In the genomic region with DNA sequence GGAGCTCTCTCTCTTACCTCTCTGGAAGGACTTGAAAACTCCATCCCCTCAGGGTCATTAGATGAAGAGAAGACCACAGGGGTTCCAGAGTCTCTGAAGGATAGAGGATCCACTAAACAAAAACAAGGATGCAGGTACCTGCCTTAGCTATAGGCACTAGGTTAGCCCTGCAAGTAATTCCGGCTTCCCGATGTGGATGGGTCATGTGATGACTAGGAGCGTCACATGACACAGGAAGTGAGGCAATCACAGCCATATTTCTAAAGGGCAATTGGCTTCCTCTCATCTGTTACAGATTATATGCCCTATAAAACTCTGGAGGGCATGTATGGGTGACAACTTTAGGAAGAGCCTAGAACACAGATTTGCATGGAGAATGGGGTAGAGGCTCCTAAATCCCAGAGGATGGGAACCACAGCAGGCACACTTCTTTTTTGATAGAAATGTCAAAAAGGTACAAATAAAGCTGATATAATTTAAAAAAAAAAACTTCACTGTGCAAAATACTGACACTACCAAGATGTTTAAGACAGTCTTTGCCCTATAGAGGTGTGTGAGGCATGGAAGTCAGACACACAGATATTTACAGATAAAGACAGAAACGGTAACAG, we compare ENCODE assay signal across 1 cellular context.
A peak's percentile ranks its signal among the peaks of the same experiment; 100 is the strongest.
TF ChIP-seq lines count a peak whose summit lies in the region.

No MANE protein-coding gene starts in this region.

TF ChIP-seq in GM12878, 131 proteins besides CTCF, POLR2A, EP300 and RAD21 (continued from another document):
- TF ChIP-seq, protein P1, sequence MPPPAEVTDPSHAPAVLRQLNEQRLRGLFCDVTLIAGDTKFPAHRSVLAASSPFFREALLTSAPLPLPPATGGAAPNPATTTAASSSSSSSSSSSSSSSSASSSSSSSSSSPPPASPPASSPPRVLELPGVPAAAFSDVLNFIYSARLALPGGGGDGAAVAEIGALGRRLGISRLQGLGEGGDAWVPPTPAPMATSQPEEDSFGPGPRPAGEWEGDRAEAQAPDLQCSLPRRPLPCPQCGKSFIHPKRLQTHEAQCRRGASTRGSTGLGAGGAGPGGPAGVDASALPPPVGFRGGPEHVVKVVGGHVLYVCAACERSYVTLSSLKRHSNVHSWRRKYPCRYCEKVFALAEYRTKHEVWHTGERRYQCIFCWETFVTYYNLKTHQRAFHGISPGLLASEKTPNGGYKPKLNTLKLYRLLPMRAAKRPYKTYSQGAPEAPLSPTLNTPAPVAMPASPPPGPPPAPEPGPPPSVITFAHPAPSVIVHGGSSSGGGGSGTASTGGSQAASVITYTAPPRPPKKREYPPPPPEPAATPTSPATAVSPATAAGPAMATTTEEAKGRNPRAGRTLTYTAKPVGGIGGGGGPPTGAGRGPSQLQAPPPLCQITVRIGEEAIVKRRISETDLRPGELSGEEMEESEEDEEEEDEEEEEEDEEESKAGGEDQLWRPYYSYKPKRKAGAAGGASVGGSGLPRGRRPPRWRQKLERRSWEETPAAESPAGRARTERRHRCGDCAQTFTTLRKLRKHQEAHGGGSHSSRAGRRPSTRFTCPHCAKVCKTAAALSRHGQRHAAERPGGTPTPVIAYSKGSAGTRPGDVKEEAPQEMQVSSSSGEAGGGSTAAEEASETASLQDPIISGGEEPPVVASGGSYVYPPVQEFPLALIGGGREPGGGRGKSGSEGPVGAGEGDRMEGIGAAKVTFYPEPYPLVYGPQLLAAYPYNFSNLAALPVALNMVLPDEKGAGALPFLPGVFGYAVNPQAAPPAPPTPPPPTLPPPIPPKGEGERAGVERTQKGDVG (CRISPR knock-in tag; IDR thresholded peaks at IDR 0.05) = no peak
- TF ChIP-seq E2F8 (IDR thresholded peaks at IDR 0.05; ENCODE audit: low read depth, partially characterized antibody) (peak; percentile 74), SKIL (IDR thresholded peaks at IDR 0.05; ENCODE audit: low read depth, poor library complexity, severe bottlenecking) (no peak), SMAD5 (IDR thresholded peaks at IDR 0.05; ENCODE audit: low read depth) (no peak), TAF1 (IDR thresholded peaks at IDR 0.05; ENCODE audit: borderline replicate concordance, low read depth, low read length) (no peak), CBX3 (IDR thresholded peaks at IDR 0.05; ENCODE audit: borderline replicate concordance, low read depth) (no peak)
- TF ChIP-seq, protein P2, sequence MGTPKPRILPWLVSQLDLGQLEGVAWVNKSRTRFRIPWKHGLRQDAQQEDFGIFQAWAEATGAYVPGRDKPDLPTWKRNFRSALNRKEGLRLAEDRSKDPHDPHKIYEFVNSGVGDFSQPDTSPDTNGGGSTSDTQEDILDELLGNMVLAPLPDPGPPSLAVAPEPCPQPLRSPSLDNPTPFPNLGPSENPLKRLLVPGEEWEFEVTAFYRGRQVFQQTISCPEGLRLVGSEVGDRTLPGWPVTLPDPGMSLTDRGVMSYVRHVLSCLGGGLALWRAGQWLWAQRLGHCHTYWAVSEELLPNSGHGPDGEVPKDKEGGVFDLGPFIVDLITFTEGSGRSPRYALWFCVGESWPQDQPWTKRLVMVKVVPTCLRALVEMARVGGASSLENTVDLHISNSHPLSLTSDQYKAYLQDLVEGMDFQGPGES (IDR thresholded peaks at IDR 0.05) = no peak
- TF ChIP-seq, protein P3, sequence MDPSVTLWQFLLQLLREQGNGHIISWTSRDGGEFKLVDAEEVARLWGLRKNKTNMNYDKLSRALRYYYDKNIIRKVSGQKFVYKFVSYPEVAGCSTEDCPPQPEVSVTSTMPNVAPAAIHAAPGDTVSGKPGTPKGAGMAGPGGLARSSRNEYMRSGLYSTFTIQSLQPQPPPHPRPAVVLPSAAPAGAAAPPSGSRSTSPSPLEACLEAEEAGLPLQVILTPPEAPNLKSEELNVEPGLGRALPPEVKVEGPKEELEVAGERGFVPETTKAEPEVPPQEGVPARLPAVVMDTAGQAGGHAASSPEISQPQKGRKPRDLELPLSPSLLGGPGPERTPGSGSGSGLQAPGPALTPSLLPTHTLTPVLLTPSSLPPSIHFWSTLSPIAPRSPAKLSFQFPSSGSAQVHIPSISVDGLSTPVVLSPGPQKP (IDR thresholded peaks at IDR 0.05; ENCODE audit: low read depth, low read length) = peak; percentile 63
